8 cellular contexts compared by ENCODE assay signal in the genomic region with DNA sequence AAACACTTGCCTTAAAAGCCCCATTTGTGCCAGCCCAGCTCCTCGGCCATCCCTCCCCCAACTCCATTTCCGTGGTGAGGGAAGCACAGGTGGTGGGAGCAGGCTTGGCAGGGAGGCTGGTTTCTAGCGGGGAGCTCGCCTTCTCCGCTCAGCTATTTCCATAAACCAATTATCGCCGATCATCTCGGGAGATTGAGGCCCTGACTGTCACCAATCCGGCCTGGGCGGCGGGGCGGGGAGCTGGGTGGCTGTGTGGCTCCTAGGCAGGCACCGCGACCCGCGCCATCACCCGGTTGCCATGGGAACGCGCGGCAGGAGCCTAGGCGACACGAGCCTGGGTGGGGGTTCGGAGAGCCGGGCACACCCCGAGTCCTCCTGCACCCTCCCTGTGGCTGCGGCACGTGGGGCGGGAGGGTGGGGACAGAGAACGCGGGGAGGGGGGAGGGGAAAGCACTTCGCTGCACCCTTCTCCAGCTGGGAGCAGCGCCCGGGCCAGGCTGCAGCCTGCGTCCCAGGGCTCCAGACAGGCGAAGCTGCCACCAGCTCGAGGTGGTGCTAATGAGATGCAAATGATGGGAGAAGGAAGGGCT. TPM values are rescaled to one million over a fixed set of nuclear protein-coding genes. Genes with fewer than 3 reads are reported as not detected.
DNase-seq lines count a peak whose midpoint lies in the region; ATAC-seq and TF ChIP-seq lines count a peak whose summit lies in the region.

No MANE protein-coding gene starts in this region.

- DNase-seq in DMS79 treated with DMSO at 0.1 percent for 48 hours (lab: John Stamatoyannopoulos, UW) (peak; percentile 63), NCI-H1694 treated with DMSO at 0.1 percent for 48 hours (lab: John Stamatoyannopoulos, UW) (peak; percentile 87), mesothelial cell of epicardium (ENCODE audit: low spot score in 2 of 2, unreplicated experiment in 2 of 2) (no peak), UCSD-AML1 (lab: John Stamatoyannopoulos, UW; ENCODE audit: unreplicated experiment) (no peak), GDM1 (lab: John Stamatoyannopoulos, UW) (no peak), cortex of kidney (lab: John Stamatoyannopoulos, UW) (no peak)
- peak; percentile 64 for DNase-seq in activated CD8-positive, alpha-beta memory T cell treated with anti-CD3 and anti-CD28 coated beads, Interleukin-2, amount 50 U/mL, for 48 hours

- peak overlapping the region; percentile 11 for H3K4me3 Mint-ChIP-seq in mesothelial cell of epicardium

- no peak overlapping the region for H3K27ac Mint-ChIP-seq in mesothelial cell of epicardium

- peaks cover 51% of the 10 kb centered on the region for H3K27me3 Mint-ChIP-seq in mesothelial cell of epicardium (ENCODE audit: low read depth)

- no peaks in the 10 kb centered on the region for H3K36me3 Mint-ChIP-seq in mesothelial cell of epicardium

- H3K4me1 Mint-ChIP-seq in mesothelial cell of epicardium: peaks cover 20% of the 10 kb centered on the region

- no peaks in the 10 kb centered on the region for H3K9me3 Mint-ChIP-seq in mesothelial cell of epicardium

- TF ChIP-seq CTCF in mesothelial cell of epicardium (IDR thresholded peaks at IDR 0.05; ENCODE audit: unreplicated experiment): no peak

- no peak for ATAC-seq in activated CD4-positive, CD25-positive, alpha-beta regulatory T cell treated with anti-CD3 and anti-CD28 coated beads, Interleukin-2, amount 50 U/mL, for 24 hours

RNA-seq across cellular contexts. Expression of gene CCDC33, which starts 9.3 kb away (rescaled TPM):
- 4.2 to 6.4 TPM (median 5.0 TPM) in 3 replicates for total RNA-seq in mesothelial cell of epicardium

RNA-seq across cellular contexts. Expression of gene STRA6, which starts 42.9 kb away (rescaled TPM):
- 101 to 114 TPM (median 111 TPM) in 3 replicates for total RNA-seq in mesothelial cell of epicardium

Comparison
In these comparisons a context has a peak if more than half of its experiments do, and no peak if none do; other contexts are left out.
1. DNase-seq: peak in DMS79 treated with DMSO at 0.1 percent for 48 hours (single experiment), NCI-H1694 treated with DMSO at 0.1 percent for 48 hours (single experiment) and activated CD8-positive, alpha-beta memory T cell treated with anti-CD3 and anti-CD28 coated beads, Interleukin-2, amount 50 U/mL, for 48 hours (single experiment); none in mesothelial cell of epicardium (0 of 2), UCSD-AML1 (single experiment), GDM1 (single experiment) and cortex of kidney (single experiment).